ENCODE assay signal across 12 cellular contexts in genomic region chr14:61601923-61602732, GRCh38.
A peak's percentile ranks its signal among the peaks of the same experiment; 100 is the strongest.
DNase-seq lines count a peak whose midpoint lies in the region; ATAC-seq, FAIRE-seq and TF ChIP-seq lines count a peak whose summit lies in the region.
"Had no signal": no experiment of that assay in that cellular context is flagged by ENCODE, and none has a peak within 500 bp of the region (broad histone marks: within the 10 kb centered on the region; RNA-seq: fewer than 3 reads in every experiment).

No MANE protein-coding gene starts in this region.

- H3K27me3 Mint-ChIP-seq in osteocyte (ENCODE audit: unreplicated experiment), result no peaks in the 10 kb centered on the region

- H3K27me3 ChIP-seq in duodenal mucosa (ENCODE audit: control insufficient read depth in 1 of 2, insufficient read depth in 2 of 2, low read length in 2 of 2), result no peaks in the 10 kb centered on the region

- DNase-seq in GM12891 (ENCODE audit: insufficient read length, low spot score), result no peak
- DNase-seq in NCI-H82 treated with DMSO at 0.1 percent for 48 hours (lab: John Stamatoyannopoulos, UW; ENCODE audit: unreplicated experiment), result peak; percentile 96
- DNase-seq in osteocyte (ENCODE audit: extremely low spot score, unreplicated experiment), result no peak
- no peak for DNase-seq in DMS 273 treated with DMSO at 0.1 percent for 48 hours (lab: John Stamatoyannopoulos, UW)
- no peak for DNase-seq in amniotic stem cell (lab: John Stamatoyannopoulos, UW)
- DNase-seq in inferior parietal cortex (ENCODE audit: extremely low spot score), result no peak
- DNase-seq: activated T-cell treated with anti-CD3 and anti-CD28 coated beads, Interleukin-2, amount 50 U/mL, for 48 hours; T-cell had no signal

- peaks cover 2 to 16% of the 10 kb centered on the region in 2 donors for H3K4me1 ChIP-seq in duodenal mucosa (ENCODE audit: control insufficient read depth in 1 of 2, insufficient read depth in 2 of 2, low read length in 2 of 2)

- H3K4me1 Mint-ChIP-seq in osteocyte (ENCODE audit: unreplicated experiment), result peaks cover 56% of the 10 kb centered on the region

- no peaks in the 10 kb centered on the region for H3K36me3 Mint-ChIP-seq in osteocyte (ENCODE audit: unreplicated experiment)
- H3K36me3 Mint-ChIP-seq: T-cell had no signal

- peak overlapping the region; percentile 59 for H3K4me3 Mint-ChIP-seq in osteocyte (ENCODE audit: unreplicated experiment)
- H3K4me3 Mint-ChIP-seq: T-cell had no signal

- peak overlapping the region; percentile 24 for H3K27ac Mint-ChIP-seq in osteocyte (ENCODE audit: unreplicated experiment)
- H3K27ac Mint-ChIP-seq: T-cell had no signal

- H3K36me3 ChIP-seq in duodenal mucosa (ENCODE audit: control insufficient read depth in 1 of 2, insufficient read depth in 2 of 2, low read length in 2 of 2), result no peaks in the 10 kb centered on the region

- no peak overlapping the region for H3K27ac ChIP-seq in duodenal mucosa (ENCODE audit: low read depth, low read length)

- no peaks in the 10 kb centered on the region for H3K9me3 Mint-ChIP-seq in osteocyte (ENCODE audit: unreplicated experiment)
- H3K9me3 Mint-ChIP-seq: T-cell had no signal

- H3K9me3 ChIP-seq in duodenal mucosa (ENCODE audit: control insufficient read depth in 1 of 2, low read length in 2 of 2), result no peaks in the 10 kb centered on the region

- TF ChIP-seq CTCF in osteocyte (IDR thresholded peaks at IDR 0.05), result no peak

- no peak overlapping the region for H3K9ac ChIP-seq in duodenal mucosa (ENCODE audit: low read depth in 1 of 2, low read length in 2 of 2)

- peak; percentile 13 for FAIRE-seq in GM12891 (lab: Jason Lieb, UNC)
- FAIRE-seq: endometrium had no signal

- H3K4me3 ChIP-seq in duodenal mucosa (ENCODE audit: low read depth in 1 of 2, low read length in 2 of 2), result peak overlapping the region; percentile 32 to 34
- H3K4me3 ChIP-seq: lung had no signal

- no peak for ATAC-seq in GM18873 (IDR thresholded peaks at IDR 0.05; ENCODE audit: low FRiP score, unreplicated experiment)
- ATAC-seq: T-cell had no signal

- no peak for TF ChIP-seq POLR2A in GM12891 (IDR thresholded peaks at IDR 0.05; ENCODE audit: low read depth, low read length)

TF ChIP-seq in GM12891, 5 proteins besides CTCF, POLR2A, EP300 and RAD21:
- TF ChIP-seq POLR2AphosphoS5 (IDR thresholded peaks at IDR 0.05; ENCODE audit: low read depth, low read length) (no peak), POU2F2 (IDR thresholded peaks at IDR 0.05; ENCODE audit: low read depth, low read length) (no peak), TAF1 (IDR thresholded peaks at IDR 0.05; ENCODE audit: low read depth, low read length) (no peak), PAX5 (IDR thresholded peaks at IDR 0.05; ENCODE audit: insufficient read depth, low read length, severe bottlenecking) (no peak), SPI1 (IDR thresholded peaks at IDR 0.05; ENCODE audit: low read depth, low read length) (no peak)
